In genomic region chr19:3441089-3441985, GRCh38 we compare ENCODE assay signal across 25 cellular contexts. TPM values are rescaled to one million over a fixed set of nuclear protein-coding genes. Genes with fewer than 3 reads are reported as not detected.
DNase-seq lines count a peak whose midpoint lies in the region; ATAC-seq, FAIRE-seq and TF ChIP-seq lines count a peak whose summit lies in the region.
"Had no signal": no experiment of that assay in that cellular context is flagged by ENCODE, and none has a peak within 500 bp of the region (broad histone marks: within the 10 kb centered on the region; RNA-seq: fewer than 3 reads in every experiment).

No MANE protein-coding gene starts in this region.

- H3K4me1 Mint-ChIP-seq in CD8-positive, alpha-beta T cell (ENCODE audit: low read depth) = peaks cover 2% of the 10 kb centered on the region
- H3K4me1 Mint-ChIP-seq: memory B cell had no signal

- no peaks in the 10 kb centered on the region for H3K9me3 Mint-ChIP-seq in CD8-positive, alpha-beta T cell
- H3K9me3 Mint-ChIP-seq: effector memory CD8-positive, alpha-beta T cell; memory B cell; naive B cell had no signal

- peaks cover 14% of the 10 kb centered on the region for H3K36me3 Mint-ChIP-seq in CD8-positive, alpha-beta T cell
- H3K36me3 Mint-ChIP-seq: naive B cell had no signal

- H3K27me3 ChIP-seq in CD8-positive, alpha-beta T cell (ENCODE audit: insufficient read depth, low read length) = no peaks in the 10 kb centered on the region
- H3K27me3 ChIP-seq: testis had no signal

- no peak overlapping the region for H3K27ac Mint-ChIP-seq in CD8-positive, alpha-beta T cell
- H3K27ac Mint-ChIP-seq: effector memory CD8-positive, alpha-beta T cell; memory B cell; naive B cell; T-helper 17 cell had no signal

- ATAC-seq in CD8-positive, alpha-beta T cell = no peak
- ATAC-seq: effector memory CD8-positive, alpha-beta T cell; T-helper 17 cell had no signal

- no peaks in the 10 kb centered on the region for H3K9me3 ChIP-seq in kidney (ENCODE audit: control insufficient read depth in 1 of 2, low read length in 2 of 2)
- H3K9me3 ChIP-seq in CD8-positive, alpha-beta T cell (ENCODE audit: low read length) = no peaks in the 10 kb centered on the region
- H3K9me3 ChIP-seq: testis had no signal

- intact Hi-C loops in kidney (cut with DNase I) = no loop called here
- intact Hi-C loops in CD8-positive, alpha-beta T cell (cut with DNase I, micrococcal nuclease) = no loop called here

- peaks cover 8 to 22% of the 10 kb centered on the region in 2 donors for H3K36me3 ChIP-seq in kidney (ENCODE audit: control insufficient read depth in 1 of 2, insufficient read depth in 2 of 2, low read length in 2 of 2)
- peaks cover 5% of the 10 kb centered on the region for H3K36me3 ChIP-seq in CD8-positive, alpha-beta T cell (ENCODE audit: insufficient read depth, low read length)

- DNase-seq in D341Med (ENCODE audit: low spot score) = peak; percentile 86
- peak; percentile 84 for DNase-seq in SK-N-DZ (ENCODE audit: low spot score)
- peak; percentile 78 for DNase-seq in kidney
- no peak for DNase-seq in CD8-positive, alpha-beta T cell
- no peak for DNase-seq in NCI-H187 treated with DMSO at 0.1 percent for 48 hours (lab: John Stamatoyannopoulos, UW)
- no peak for DNase-seq in stimulated activated CD8-positive, alpha-beta memory T cell treated with anti-CD3 and anti-CD28 coated beads, Interleukin-4, amount 100 ng/mL, for 48 hours
- DNase-seq in NCI-H146 (lab: John Stamatoyannopoulos, UW) = no peak
- DNase-seq: activated CD4-positive, alpha-beta T cell treated with anti-CD3 and anti-CD28 coated beads, Interleukin-2, amount 50 U/mL, for 4 hours; activated gamma-delta T cell; amygdala; Calu3; effector memory CD8-positive, alpha-beta T cell; KBM-7; naive B cell; NCI-H1092; NCI-H2081 treated with DMSO at 0.1 percent for 48 hours; NCI-H510A treated with DMSO at 0.1 percent for 48 hours; SIG-M5; T-helper 17 cell; testis had no signal

- no peaks in the 10 kb centered on the region for H3K27me3 Mint-ChIP-seq in CD8-positive, alpha-beta T cell (ENCODE audit: low read depth)
- H3K27me3 Mint-ChIP-seq: effector memory CD8-positive, alpha-beta T cell; memory B cell; naive B cell; T-helper 17 cell had no signal

- no peak for TF ChIP-seq CTCF in kidney (IDR thresholded peaks at IDR 0.05; ENCODE audit: borderline replicate concordance, extremely low read depth, insufficient read depth)
- TF ChIP-seq CTCF in CD8-positive, alpha-beta T cell (IDR thresholded peaks at IDR 0.05) = no peak

- H3K27ac ChIP-seq in kidney (ENCODE audit: low read depth in 2 of 2, low read length in 2 of 2) = peak overlapping the region; percentile 22 to 41
- H3K27ac ChIP-seq in temporal lobe (ENCODE audit: low read depth, low read length) = peak overlapping the region; percentile 45
- no peak overlapping the region for H3K27ac ChIP-seq in CD8-positive, alpha-beta T cell (ENCODE audit: low read depth, low read length)
- H3K27ac ChIP-seq: parathyroid adenoma, VCaP had no signal

- H3K4me3 ChIP-seq in kidney (ENCODE audit: low read length in 2 of 2) = no peak overlapping the region
- no peak overlapping the region for H3K4me3 ChIP-seq in CD8-positive, alpha-beta T cell (ENCODE audit: low read depth, low read length)
- H3K4me3 ChIP-seq: testis had no signal

- H3K9ac ChIP-seq in kidney (ENCODE audit: low read length in 2 of 2) = peak overlapping the region in 1 of 2 donors; percentile 34
- H3K9ac ChIP-seq: parathyroid adenoma had no signal

- peaks cover 0 to 13% of the 10 kb centered on the region in 2 donors for H3K4me1 ChIP-seq in kidney (ENCODE audit: control insufficient read depth in 1 of 2, insufficient read depth in 1 of 2, low read depth in 1 of 2, low read length in 2 of 2)
- H3K4me1 ChIP-seq in CD8-positive, alpha-beta T cell (ENCODE audit: insufficient read depth, low read length) = no peaks in the 10 kb centered on the region
- H3K4me1 ChIP-seq: parathyroid adenoma had no signal

- no peak overlapping the region for H3K4me3 Mint-ChIP-seq in CD8-positive, alpha-beta T cell
- H3K4me3 Mint-ChIP-seq: effector memory CD8-positive, alpha-beta T cell; memory B cell; naive B cell; T-helper 17 cell had no signal

- FAIRE-seq in kidney (lab: Jason Lieb, UNC) = no peak

- POLR2A ChIA-PET in CD8-positive, alpha-beta T cell (lab: Charles Lee) = no interaction called here

- CTCF ChIA-PET in CD8-positive, alpha-beta T cell (lab: Charles Lee) = interaction anchor here (0.6 to 1.6 kb wide), 5 partner anchors 12 to 115 kb away, joined by 3 to 7 read pairs (median 3); no protein-coding TSS in a partner anchor

RNA-seq across cellular contexts. Expression of gene SMIM24, which starts 39.0 kb away (rescaled TPM):
- 1.3 TPM in 1 of 2 replicates, not detected in the other for polyA plus RNA-seq in SK-N-DZ (2014; cell fraction: cytosol; rRNA removed)
- polyA plus RNA-seq in SK-N-DZ (2014; cell fraction: nucleus; rRNA removed) = 1.9 TPM in 1 of 2 replicates, not detected in the other
- total RNA-seq in kidney = 49.8 TPM
- 1,108 TPM for polyA plus RNA-seq in kidney (ENCODE audit: insufficient read depth, low read depth, low replicate concordance)
- total RNA-seq in temporal lobe = 0.25 TPM
- under 1 TPM in 1 of 2 experiments, not detected in 1; 0.56 TPM for total RNA-seq in CD8-positive, alpha-beta T cell
- total RNA-seq: T-helper 17 cell had no signal

RNA-seq across cellular contexts. Expression of gene SMIM44, which starts 41.9 kb away (rescaled TPM):
- not detected in 2 replicates for polyA plus RNA-seq in SK-N-DZ (2014; cell fraction: cytosol; rRNA removed)
- not detected in 2 replicates for polyA plus RNA-seq in SK-N-DZ (2014; cell fraction: nucleus; rRNA removed)
- total RNA-seq in kidney (not detected), temporal lobe (not detected)
- polyA plus RNA-seq in kidney (ENCODE audit: insufficient read depth, low read depth, low replicate concordance) = not detected
- total RNA-seq in CD8-positive, alpha-beta T cell = not detected
- total RNA-seq: Calu3, G401, T-helper 17 cell, testis had no signal

RNA-seq across cellular contexts. Expression of gene DOHH, which starts 59.1 kb away (rescaled TPM):
- 9.7 and 19.7 TPM in 2 replicates for polyA plus RNA-seq in SK-N-DZ (2014; cell fraction: cytosol; rRNA removed)
- 12.6 and 14.5 TPM in 2 replicates for polyA plus RNA-seq in SK-N-DZ (2014; cell fraction: nucleus; rRNA removed)
- total RNA-seq in kidney (12.2 TPM), temporal lobe (11.6 TPM)
- polyA plus RNA-seq in kidney (ENCODE audit: insufficient read depth, low read depth, low replicate concordance) = 20.2 TPM
- 1 to 10 TPM; 3.4 to 3.9 TPM for total RNA-seq in CD8-positive, alpha-beta T cell

Comparison
In these comparisons a context has a peak if more than half of its experiments do, and no peak if none do; other contexts are left out.
1. DNase-seq: peak in D341Med (single experiment), SK-N-DZ (single experiment) and kidney (single experiment); none in CD8-positive, alpha-beta T cell (0 of 7), NCI-H187 treated with DMSO at 0.1 percent for 48 hours (single experiment), stimulated activated CD8-positive, alpha-beta memory T cell treated with anti-CD3 and anti-CD28 coated beads, Interleukin-4, amount 100 ng/mL, for 48 hours (single experiment) and NCI-H146 (single experiment).
2. RNA of gene SMIM24, which starts 39.0 kb away (total RNA-seq): 49.8 TPM in kidney (single experiment); 0.56 TPM in CD8-positive, alpha-beta T cell and 0.25 TPM in temporal lobe (single experiment); every median in the first group is over 10 times any median in the second.